Comparison of ENCODE assay signal across 12 cellular contexts in genomic region chr19:52492201-52492960, GRCh38. TPM values are rescaled to one million over a fixed set of nuclear protein-coding genes. Genes with fewer than 3 reads are reported as not detected.
A peak's percentile ranks its signal among the peaks of the same experiment; 100 is the strongest.
DNase-seq lines count a peak whose midpoint lies in the region; ATAC-seq and TF ChIP-seq lines count a peak whose summit lies in the region.
"Had no signal": no experiment of that assay in that cellular context is flagged by ENCODE, and none has a peak within 500 bp of the region (broad histone marks: within the 10 kb centered on the region; RNA-seq: fewer than 3 reads in every experiment).

No MANE protein-coding gene starts in this region.

- no peaks in the 10 kb centered on the region for H3K27me3 ChIP-seq in right atrium auricular region
- H3K27me3 ChIP-seq in tibial artery: no peaks in the 10 kb centered on the region
- H3K27me3 ChIP-seq in MG63: no peaks in the 10 kb centered on the region

- ATAC-seq in Right ventricle myocardium superior (ENCODE audit: poor library complexity): peak; percentile 71
- ATAC-seq in activated T-cell treated with anti-CD3 and anti-CD28 coated beads, Interleukin-2, amount 50 U/mL, for 72 hours (replicated peaks in 1 of 2): peak; percentile 23 to 58

- peaks cover 10 to 11% of the 10 kb centered on the region in 2 donors for H3K9me3 Mint-ChIP-seq in activated T-cell treated with anti-CD3 and anti-CD28 coated beads, Interleukin-2, amount 50 U/mL, for 72 hours

- no peaks in the 10 kb centered on the region for H3K4me1 Mint-ChIP-seq in activated T-cell treated with anti-CD3 and anti-CD28 coated beads, Interleukin-2, amount 50 U/mL, for 72 hours (ENCODE audit: low read depth)
- H3K4me1 Mint-ChIP-seq: CD4-positive, alpha-beta memory T cell had no signal

- no peak overlapping the region for H3K4me3 ChIP-seq in right atrium auricular region
- peak overlapping the region; percentile 27 to 45 for H3K4me3 ChIP-seq in tibial artery
- no peak overlapping the region for H3K4me3 ChIP-seq in MG63

- intact Hi-C loops in Right ventricle myocardium superior (cut with DNase I) (no loop called here), tibial artery (cut with DNase I; ENCODE audit: low total_unique reads) (no loop called here)

- no peaks in the 10 kb centered on the region for H3K4me1 ChIP-seq in right atrium auricular region
- no peaks in the 10 kb centered on the region for H3K4me1 ChIP-seq in tibial artery

- in situ Hi-C loops in G401 (cut with HindIII; ENCODE audit: low sequenced_read_pairs): no loop called here

- peaks cover 0 to 94% of the 10 kb centered on the region in 2 donors for H3K9me3 ChIP-seq in right atrium auricular region
- peaks cover 0 to 87% (median 36%) of the 10 kb centered on the region in 3 donors for H3K9me3 ChIP-seq in tibial artery
- peaks cover 10% of the 10 kb centered on the region; the same call in 1 of the 2 replicates for H3K9me3 ChIP-seq in MG63

- H3K27ac Mint-ChIP-seq in activated T-cell treated with anti-CD3 and anti-CD28 coated beads, Interleukin-2, amount 50 U/mL, for 72 hours: no peak overlapping the region
- H3K27ac Mint-ChIP-seq: CD4-positive, alpha-beta memory T cell had no signal

- H3K27ac ChIP-seq in right atrium auricular region (no peak overlapping the region), tibial artery (peak overlapping the region in 1 of 2 donors; percentile 20)

- DNase-seq in Right ventricle myocardium superior (no peak), right atrium auricular region (ENCODE audit: low spot score) (no peak), iPS-NIHi11 (ENCODE audit: low spot score) (peak; percentile 89), tibial artery (peak in 1 of 2 donors; percentile 64), G401 (ENCODE audit: low spot score) (no peak), MG63 (no peak)
- peak; percentile 8 to 33 for DNase-seq in activated T-cell treated with anti-CD3 and anti-CD28 coated beads, Interleukin-2, amount 50 U/mL, for 72 hours
- DNase-seq in stimulated activated CD4-positive, alpha-beta T cell treated with anti-CD3 and anti-CD28 coated beads, Interleukin-12 subunit alpha, Interleukin-12 subunit beta, amount 100 ng/mL, for 4 hours: no peak
- DNase-seq: anterior cingulate cortex; CD4-positive, alpha-beta memory T cell; NCI-H1436 treated with DMSO at 0.1 percent for 48 hours; stimulated activated CD4-positive, alpha-beta T cell treated with anti-CD3 and anti-CD28 coated beads, Interleukin-1b, Interleukin-23, amount 100 ng/mL, for 48 hours had no signal

- H3K36me3 ChIP-seq in right atrium auricular region (no peaks in the 10 kb centered on the region), tibial artery (peaks cover 5 to 35% (median 15%) of the 10 kb centered on the region in 3 donors), MG63 (no peaks in the 10 kb centered on the region)

- H3K27me3 Mint-ChIP-seq in activated T-cell treated with anti-CD3 and anti-CD28 coated beads, Interleukin-2, amount 50 U/mL, for 72 hours (ENCODE audit: low read depth): peaks cover 7% of the 10 kb centered on the region

- H3K36me3 Mint-ChIP-seq in activated T-cell treated with anti-CD3 and anti-CD28 coated beads, Interleukin-2, amount 50 U/mL, for 72 hours (ENCODE audit: insufficient read depth in 2 of 2): peaks cover 18 to 43% of the 10 kb centered on the region in 2 donors

- no peak for TF ChIP-seq CTCF in right atrium auricular region (IDR thresholded peaks at IDR 0.05)
- TF ChIP-seq CTCF in tibial artery (IDR thresholded peaks at IDR 0.05): no peak

- peak overlapping the region; percentile 9 to 55 for H3K4me3 Mint-ChIP-seq in activated T-cell treated with anti-CD3 and anti-CD28 coated beads, Interleukin-2, amount 50 U/mL, for 72 hours

RNA-seq across cellular contexts. Expression of gene ZNF808, which starts 35.1 kb away (rescaled TPM):
- total RNA-seq in Right ventricle myocardium superior (32.6 TPM), right atrium auricular region (10 to 100 TPM; 22.0 to 30.3 TPM)
- 10 to 100 TPM; 26.3 to 34.9 TPM for total RNA-seq in activated T-cell treated with anti-CD3 and anti-CD28 coated beads, Interleukin-2, amount 50 U/mL, for 72 hours
- 4.2 and 4.5 TPM in 2 replicates for total RNA-seq in G401 (2014; rRNA removed; shearing (Covaris generic))
- 6.2 and 31.2 TPM in 2 replicates for total RNA-seq in MG63 (2014; rRNA removed; shearing (Covaris generic); ENCODE audit: low replicate concordance)

RNA-seq across cellular contexts. Expression of gene ZNF578, which starts 39.0 kb away (rescaled TPM):
- 2.6 TPM for total RNA-seq in Right ventricle myocardium superior
- 1 to 10 TPM; 1.5 to 1.6 TPM for total RNA-seq in right atrium auricular region
- 1 to 10 TPM in 1 of 2 donors, under 1 TPM in 1; 0.93 to 1.9 TPM for total RNA-seq in activated T-cell treated with anti-CD3 and anti-CD28 coated beads, Interleukin-2, amount 50 U/mL, for 72 hours
- total RNA-seq in G401 (2014; rRNA removed; shearing (Covaris generic)): not detected in 2 replicates
- 0.07 TPM in 1 of 2 replicates, not detected in the other for total RNA-seq in MG63 (2014; rRNA removed; shearing (Covaris generic); ENCODE audit: low replicate concordance)

Comparison
In these comparisons a context has a peak if more than half of its experiments do, and no peak if none do; other contexts are left out.
1. DNase-seq: peak in activated T-cell treated with anti-CD3 and anti-CD28 coated beads, Interleukin-2, amount 50 U/mL, for 72 hours (2 of 2) and iPS-NIHi11 (single experiment); none in Right ventricle myocardium superior (single experiment), right atrium auricular region (single experiment), G401 (single experiment), stimulated activated CD4-positive, alpha-beta T cell treated with anti-CD3 and anti-CD28 coated beads, Interleukin-12 subunit alpha, Interleukin-12 subunit beta, amount 100 ng/mL, for 4 hours (single experiment) and MG63 (single experiment).
2. H3K4me3 ChIP-seq: peak in tibial artery (2 of 2); none in right atrium auricular region (0 of 2) and MG63 (single experiment).